14 cellular contexts compared by ENCODE assay signal in genomic region chr2:183490930-183491329, GRCh38.
DNase-seq lines count a peak whose midpoint lies in the region; ATAC-seq, FAIRE-seq and TF ChIP-seq lines count a peak whose summit lies in the region.
"Had no signal": no experiment of that assay in that cellular context is flagged by ENCODE, and none has a peak within 500 bp of the region (broad histone marks: within the 10 kb centered on the region; RNA-seq: fewer than 3 reads in every experiment).

No MANE protein-coding gene starts in this region.

- H2AFZ ChIP-seq in GM23248 = no peak overlapping the region
- H2AFZ ChIP-seq: neural progenitor cell had no signal

- CTCF ChIA-PET in activated CD4-positive, alpha-beta T cell treated with anti-CD3 and anti-CD28 coated beads for 36 hours (lab: Charles Lee) = interaction anchor here (0.6 kb wide), 1 partner anchor 247 kb away, joined by 3 read pairs; no protein-coding TSS in a partner anchor

- no peak for TF ChIP-seq POLR2A in GM12892 (IDR thresholded peaks at IDR 0.05; ENCODE audit: low read depth, low read length)
- no peak for TF ChIP-seq POLR2A in tibial nerve (IDR thresholded peaks at IDR 0.05)

- no peaks in the 10 kb centered on the region for H3K4me1 Mint-ChIP-seq in activated T-helper 1 cell treated with anti-CD3 and anti-CD28 coated beads, Interleukin-12 subunit alpha, Interleukin-12 subunit beta, Interleukin-2, Interleukin-4 antibody, amounts not matched to agents 30 ng/mL and 10 ng/mL and 1 ng/mL, durations not matched to agents 14 hours and 24 hours and 36 hours (ENCODE audit: low read depth)
- no peaks in the 10 kb centered on the region for H3K4me1 Mint-ChIP-seq in activated CD4-positive, alpha-beta T cell treated with anti-CD3 and anti-CD28 coated beads for 36 hours
- H3K4me1 Mint-ChIP-seq: CD4-positive, alpha-beta memory T cell; neural progenitor cell had no signal

- in situ Hi-C loops in GM23248 (cut with MboI) = no loop called here

- no peaks in the 10 kb centered on the region for H3F3A ChIP-seq in GM23248 (ENCODE audit: insufficient read depth)

- intact Hi-C loops in activated T-helper 1 cell treated with anti-CD3 and anti-CD28 coated beads, Interleukin-12 subunit alpha, Interleukin-12 subunit beta, Interleukin-2, Interleukin-4 antibody, amounts not matched to agents 30 ng/mL and 10 ng/mL and 1 ng/mL, durations not matched to agents 14 hours and 24 hours and 36 hours (cut with micrococcal nuclease) = no loop called here
- intact Hi-C loops in activated CD4-positive, alpha-beta T cell treated with anti-CD3 and anti-CD28 coated beads for 36 hours (cut with DNase I, micrococcal nuclease) = no loop called here

- H3K27me3 Mint-ChIP-seq in activated T-helper 1 cell treated with anti-CD3 and anti-CD28 coated beads, Interleukin-12 subunit alpha, Interleukin-12 subunit beta, Interleukin-2, Interleukin-4 antibody, amounts not matched to agents 30 ng/mL and 10 ng/mL and 1 ng/mL, durations not matched to agents 14 hours and 24 hours and 36 hours (ENCODE audit: insufficient read depth) = no peaks in the 10 kb centered on the region
- no peaks in the 10 kb centered on the region for H3K27me3 Mint-ChIP-seq in activated CD4-positive, alpha-beta T cell treated with anti-CD3 and anti-CD28 coated beads for 36 hours
- H3K27me3 Mint-ChIP-seq: CD4-positive, alpha-beta memory T cell had no signal

- no peaks in the 10 kb centered on the region for H4K20me1 ChIP-seq in GM23248 (ENCODE audit: insufficient read depth)

- H3K36me3 Mint-ChIP-seq in activated T-helper 1 cell treated with anti-CD3 and anti-CD28 coated beads, Interleukin-12 subunit alpha, Interleukin-12 subunit beta, Interleukin-2, Interleukin-4 antibody, amounts not matched to agents 30 ng/mL and 10 ng/mL and 1 ng/mL, durations not matched to agents 14 hours and 24 hours and 36 hours (ENCODE audit: low read depth) = no peaks in the 10 kb centered on the region
- H3K36me3 Mint-ChIP-seq in activated CD4-positive, alpha-beta T cell treated with anti-CD3 and anti-CD28 coated beads for 36 hours (ENCODE audit: low read depth) = no peaks in the 10 kb centered on the region
- H3K36me3 Mint-ChIP-seq: CD4-positive, alpha-beta memory T cell; neural progenitor cell had no signal

- POLR2A ChIA-PET in activated CD4-positive, alpha-beta T cell treated with anti-CD3 and anti-CD28 coated beads for 36 hours (lab: Charles Lee) = no interaction called here

- WGBS in GM23248 (ENCODE audit: low coverage in 1 of 2, low lambda C conversion rate in 2 of 2, missing lambda C conversion rate in 2 of 2), 2 experiments = 6 to 7% methylated on average over 2 of the region's 2 CpGs
- WGBS in tibial nerve, 2 donors = 43 to 51% methylated on average over 2 of the region's 2 CpGs

- H3K9ac ChIP-seq in GM23248 = no peak overlapping the region
- H3K9ac ChIP-seq: neural progenitor cell had no signal

- FAIRE-seq in GM12892 (lab: Jason Lieb, UNC) = no peak

- no peak overlapping the region for H3K4me2 ChIP-seq in GM23248 (ENCODE audit: unreplicated experiment)
- H3K4me2 ChIP-seq: neural progenitor cell had no signal

- H3K79me2 ChIP-seq in GM23248 (ENCODE audit: insufficient read depth) = no peaks in the 10 kb centered on the region

- TF ChIP-seq EP300 in tibial nerve (IDR thresholded peaks at IDR 0.05) = no peak

- no peak overlapping the region for H3K27ac Mint-ChIP-seq in activated T-helper 1 cell treated with anti-CD3 and anti-CD28 coated beads, Interleukin-12 subunit alpha, Interleukin-12 subunit beta, Interleukin-2, Interleukin-4 antibody, amounts not matched to agents 30 ng/mL and 10 ng/mL and 1 ng/mL, durations not matched to agents 14 hours and 24 hours and 36 hours
- no peak overlapping the region for H3K27ac Mint-ChIP-seq in activated CD4-positive, alpha-beta T cell treated with anti-CD3 and anti-CD28 coated beads for 36 hours
- H3K27ac Mint-ChIP-seq: CD4-positive, alpha-beta memory T cell; neural progenitor cell had no signal

- DNase-seq in GM23248 (peak; percentile 5), NCI-H446 treated with DMSO at 0.1 percent for 48 hours (lab: John Stamatoyannopoulos, UW) (peak; percentile 74), dedifferentiated amniotic fluid mesenchymal stem cell (ENCODE audit: extremely low spot score) (peak; percentile 41), middle frontal gyrus (ENCODE audit: extremely low spot score, low spot score) (peak; percentile 20), GM12892 (ENCODE audit: insufficient read length) (no peak), tibial nerve (ENCODE audit: low spot score in 2 of 2) (no peak)
- DNase-seq in activated T-helper 1 cell treated with anti-CD3 and anti-CD28 coated beads, Interleukin-12 subunit alpha, Interleukin-12 subunit beta, Interleukin-2, Interleukin-4 antibody, amounts not matched to agents 30 ng/mL and 10 ng/mL and 1 ng/mL, durations not matched to agents 14 hours and 24 hours and 36 hours (ENCODE audit: low spot score) = no peak
- no peak for DNase-seq in activated CD4-positive, alpha-beta T cell treated with anti-CD3 and anti-CD28 coated beads for 36 hours
- DNase-seq: activated CD4-positive, alpha-beta T cell treated with anti-CD3 and anti-CD28 coated beads for 4 hours; activated naive CD4-positive, alpha-beta T cell; CD4-positive, alpha-beta memory T cell; stimulated activated CD4-positive, alpha-beta T cell treated with anti-CD3 and anti-CD28 coated beads, Interleukin-4, amount 100 ng/mL, for 24 hours had no signal

- H3K4me3 ChIP-seq in GM23248 = no peak overlapping the region
- no peak overlapping the region for H3K4me3 ChIP-seq in tibial nerve
- H3K4me3 ChIP-seq: neural progenitor cell, SJCRH30 had no signal

- no peak overlapping the region for H3K27ac ChIP-seq in GM23248
- no peak overlapping the region for H3K27ac ChIP-seq in tibial nerve
- H3K27ac ChIP-seq: neural progenitor cell, SJCRH30 had no signal

- no peak for ATAC-seq in activated CD4-positive, alpha-beta T cell treated with anti-CD3 and anti-CD28 coated beads for 36 hours

- H3K9me3 Mint-ChIP-seq in activated T-helper 1 cell treated with anti-CD3 and anti-CD28 coated beads, Interleukin-12 subunit alpha, Interleukin-12 subunit beta, Interleukin-2, Interleukin-4 antibody, amounts not matched to agents 30 ng/mL and 10 ng/mL and 1 ng/mL, durations not matched to agents 14 hours and 24 hours and 36 hours = no peaks in the 10 kb centered on the region
- peaks cover 2% of the 10 kb centered on the region for H3K9me3 Mint-ChIP-seq in activated CD4-positive, alpha-beta T cell treated with anti-CD3 and anti-CD28 coated beads for 36 hours (ENCODE audit: low read depth)
- H3K9me3 Mint-ChIP-seq: neural progenitor cell had no signal

- H3K9me2 ChIP-seq in GM23248 (ENCODE audit: insufficient read depth) = no peaks in the 10 kb centered on the region

- TF ChIP-seq CTCF in tibial nerve (IDR thresholded peaks at IDR 0.05) = no peak

- no peaks in the 10 kb centered on the region for H3K4me1 ChIP-seq in GM23248 (ENCODE audit: insufficient read depth)
- peaks cover 0 to 6% (median 0%) of the 10 kb centered on the region in 4 donors for H3K4me1 ChIP-seq in tibial nerve
- H3K4me1 ChIP-seq: SJCRH30 had no signal

- H3K9me3 ChIP-seq in GM23248 (ENCODE audit: low read depth) = no peaks in the 10 kb centered on the region
- H3K9me3 ChIP-seq in tibial nerve = no peaks in the 10 kb centered on the region
- H3K9me3 ChIP-seq: SJCRH30 had no signal

- H3K27me3 ChIP-seq in GM23248 (replicated peaks; ENCODE audit: insufficient read depth) = no peaks in the 10 kb centered on the region
- H3K27me3 ChIP-seq in tibial nerve = no peaks in the 10 kb centered on the region
- H3K27me3 ChIP-seq: neural progenitor cell, SJCRH30 had no signal

- H3K4me3 Mint-ChIP-seq in activated T-helper 1 cell treated with anti-CD3 and anti-CD28 coated beads, Interleukin-12 subunit alpha, Interleukin-12 subunit beta, Interleukin-2, Interleukin-4 antibody, amounts not matched to agents 30 ng/mL and 10 ng/mL and 1 ng/mL, durations not matched to agents 14 hours and 24 hours and 36 hours = no peak overlapping the region
- no peak overlapping the region for H3K4me3 Mint-ChIP-seq in activated CD4-positive, alpha-beta T cell treated with anti-CD3 and anti-CD28 coated beads for 36 hours
- H3K4me3 Mint-ChIP-seq: CD4-positive, alpha-beta memory T cell; neural progenitor cell had no signal

- H3K36me3 ChIP-seq in GM23248 (ENCODE audit: low read depth) (no peaks in the 10 kb centered on the region), tibial nerve (no peaks in the 10 kb centered on the region)
- H3K36me3 ChIP-seq: neural progenitor cell, SJCRH30 had no signal

Comparison
In these comparisons a context has a peak if more than half of its experiments do, and no peak if none do; other contexts are left out.
1. DNase-seq: peak in GM23248 (single experiment), NCI-H446 treated with DMSO at 0.1 percent for 48 hours (single experiment), dedifferentiated amniotic fluid mesenchymal stem cell (single experiment) and middle frontal gyrus (single experiment); none in GM12892 (single experiment), activated T-helper 1 cell treated with anti-CD3 and anti-CD28 coated beads, Interleukin-12 subunit alpha, Interleukin-12 subunit beta, Interleukin-2, Interleukin-4 antibody, amounts not matched to agents 30 ng/mL and 10 ng/mL and 1 ng/mL, durations not matched to agents 14 hours and 24 hours and 36 hours (single experiment), tibial nerve (0 of 2) and activated CD4-positive, alpha-beta T cell treated with anti-CD3 and anti-CD28 coated beads for 36 hours (single experiment).